Comparison of ENCODE assay signal across 12 cellular contexts in the genomic region with DNA sequence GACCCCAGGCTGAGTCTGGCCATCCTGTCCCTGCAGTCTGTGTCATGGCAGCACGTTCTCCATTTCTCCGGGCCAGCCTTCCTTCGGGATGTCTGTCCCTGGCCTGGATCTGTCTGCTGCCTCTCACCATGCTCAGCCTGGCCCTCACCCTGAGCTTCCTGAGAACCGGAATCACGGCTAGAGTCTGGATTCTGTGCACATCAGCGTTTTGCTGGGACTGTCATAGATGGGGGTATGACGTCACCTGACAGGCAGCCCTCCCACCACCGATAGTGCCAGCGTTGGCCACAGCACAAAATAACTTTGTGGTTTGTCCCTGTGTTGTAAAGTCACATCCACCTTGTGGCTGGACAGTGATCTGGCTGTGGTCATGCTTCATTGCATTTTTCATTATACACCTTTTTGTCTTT. TPM values are rescaled to one million over a fixed set of nuclear protein-coding genes. Genes with fewer than 3 reads are reported as not detected.
A peak's percentile ranks its signal among the peaks of the same experiment; 100 is the strongest.
DNase-seq lines count a peak whose midpoint lies in the region; ATAC-seq, FAIRE-seq and TF ChIP-seq lines count a peak whose summit lies in the region.
"Had no signal": no experiment of that assay in that cellular context is flagged by ENCODE, and none has a peak within 500 bp of the region (broad histone marks: within the 10 kb centered on the region; RNA-seq: fewer than 3 reads in every experiment).

No MANE protein-coding gene starts in this region.

- H3K4me3 ChIP-seq in K562 (no peak overlapping the region), mesodermal cell (ENCODE audit: extremely low read depth, insufficient read depth, low read length, poor library complexity, severe bottlenecking) (no peak overlapping the region), transverse colon (no peak overlapping the region)
- H3K4me3 ChIP-seq: stomach had no signal

- H3K4me1 Mint-ChIP-seq in IgD-negative memory B cell = peaks cover 39 to 53% (median 46%) of the 10 kb centered on the region in 3 donors

- no peak for TF ChIP-seq EP300 in K562 (IDR thresholded peaks at IDR 0.05; ENCODE audit: low read length)
- TF ChIP-seq EP300 in transverse colon (IDR thresholded peaks at IDR 0.05; ENCODE audit: low read depth) = no peak

- peak overlapping the region in 2 of 3 donors; percentile 24 to 40 for H3K27ac Mint-ChIP-seq in IgD-negative memory B cell

- BruUV-seq in K562 (replicated peaks; lab: Mats Ljungman, UMichigan) = no TSS peak

- H3K9me3 ChIP-seq in K562 (replicated peaks; ENCODE audit: control insufficient read depth, insufficient read depth, low read depth, low read length) = no peaks in the 10 kb centered on the region
- no peaks in the 10 kb centered on the region for H3K9me3 ChIP-seq in mesodermal cell (ENCODE audit: control insufficient read depth, low read length)
- no peaks in the 10 kb centered on the region for H3K9me3 ChIP-seq in transverse colon
- H3K9me3 ChIP-seq: stomach had no signal

- H3K27ac ChIP-seq in K562 (ENCODE audit: extremely low read depth, low read depth, low read length) = peak overlapping the region; percentile 85; the same call in 2 of the 3 replicates
- peak overlapping the region; percentile 5 for H3K27ac ChIP-seq in mesodermal cell (ENCODE audit: low read depth, low read length, severe bottlenecking)
- H3K27ac ChIP-seq in transverse colon = peak overlapping the region; percentile 21 to 75 (median 50)
- H3K27ac ChIP-seq: foreskin keratinocyte had no signal

- TF ChIP-seq CTCF in K562 (IDR thresholded peaks at IDR 0.05 in 2 of 3, conservative IDR thresholded peaks at IDR 0.05 in 1 of 3; ENCODE audit: insufficient read depth in 2 of 3, low read depth in 1 of 3, low read length in 3 of 3) = no peak
- TF ChIP-seq CTCF in transverse colon (IDR thresholded peaks at IDR 0.05) = no peak

- DNase-seq in K562 (ENCODE audit: extremely low read depth in 1 of 4, low spot score in 3 of 4) (no peak), transverse colon (no peak), left lobe of liver (ENCODE audit: low spot score) (no peak), DMS53 treated with DMSO at 0.1 percent for 48 hours (lab: John Stamatoyannopoulos, UW; ENCODE audit: unreplicated experiment) (no peak)
- DNase-seq: activated CD8-positive, alpha-beta memory T cell treated with anti-CD3 and anti-CD28 coated beads, Interleukin-2, amount 50 U/mL, for 48 hours; COR-L47; foreskin keratinocyte; NCI-H1436 had no signal

- H3K27me3 Mint-ChIP-seq in IgD-negative memory B cell = peaks cover 1% of the 10 kb centered on the region

- H3K9ac ChIP-seq in K562 (ENCODE audit: insufficient read depth in 1 of 2, low read depth in 2 of 2, low read length in 2 of 2) = peak overlapping the region in 1 of 2 experiments; percentile 27; a peak in 1 of 4 replicates

- H4K20me1 ChIP-seq in K562 (replicated peaks; ENCODE audit: control insufficient read depth, insufficient read depth, low read length) = no peaks in the 10 kb centered on the region

- H3K79me2 ChIP-seq in K562 (ENCODE audit: control insufficient read depth, insufficient read depth, low read length) = peaks cover 7% of the 10 kb centered on the region; the same call in 1 of the 3 replicates

- POLR2A ChIA-PET in K562 (lab: Yijun Ruan, JAX) = no interaction called here

- intact Hi-C loops in K562 (cut with micrococcal nuclease) (no loop called here), transverse colon (cut with DNase I; ENCODE audit: low total_unique reads) (no loop called here)

- no peaks in the 10 kb centered on the region for H3K36me3 Mint-ChIP-seq in IgD-negative memory B cell

- no peaks in the 10 kb centered on the region for H3K27me3 ChIP-seq in K562 (ENCODE audit: control insufficient read depth in 2 of 2, insufficient read depth in 2 of 2, low read length in 2 of 2)
- H3K27me3 ChIP-seq in transverse colon = no peaks in the 10 kb centered on the region
- H3K27me3 ChIP-seq: foreskin keratinocyte, stomach had no signal

- TF ChIP-seq POLR2A in K562 (conservative IDR thresholded peaks at IDR 0.05) (no peak), transverse colon (IDR thresholded peaks at IDR 0.05) (no peak), GM18505 (IDR thresholded peaks at IDR 0.05; ENCODE audit: borderline replicate concordance, extremely low read depth, insufficient read depth, insufficient read length) (no peak)

- H3K4me1 ChIP-seq in K562 (replicated peaks in 1 of 2; ENCODE audit: control insufficient read depth in 2 of 2, insufficient read depth in 2 of 2, low read length in 2 of 2) (peaks cover 26 to 34% of the 10 kb centered on the region in 2 experiments), mesodermal cell (ENCODE audit: control insufficient read depth, insufficient read depth, low read length, poor library complexity, severe bottlenecking) (peaks cover 2% of the 10 kb centered on the region), transverse colon (peaks cover 36 to 84% (median 58%) of the 10 kb centered on the region in 4 donors)
- H3K4me1 ChIP-seq: foreskin keratinocyte had no signal

- H2AFZ ChIP-seq in K562 (ENCODE audit: low read depth, low read length) = no peak overlapping the region

- H3K4me2 ChIP-seq in K562 (ENCODE audit: insufficient read depth, low read length) = no peak overlapping the region

- FAIRE-seq in K562 (lab: Jason Lieb, UNC) = no peak

- peaks cover 7% of the 10 kb centered on the region for H3K9me1 ChIP-seq in K562 (ENCODE audit: control insufficient read depth, insufficient read depth, low read length)

- WGBS in K562 (ENCODE audit: insufficient coverage, low coverage, missing lambda C conversion rate) = 71% methylated on average over 9 of the region's 9 CpGs
- 98 to 99% methylated on average over 7 to 9 of the region's 9 CpGs for WGBS in mesodermal cell (ENCODE audit: insufficient coverage in 2 of 2), 2 experiments
- WGBS in transverse colon (ENCODE audit: low coverage in 1 of 2), 2 donors = 85% methylated on average over 9 of the region's 9 CpGs; no CpG with 5 or more reads in 1 of the 2 donors

- in situ Hi-C loops in K562 (cut with MboI) (no loop called here), transverse colon (cut with MboI; ENCODE audit: low pct_ligation_motif_present in 1 of 4, low pct_unique_long_range_greater_than_20kb in 1 of 4, low sequenced_read_pairs in 3 of 4) (no loop called here)

- ATAC-seq in K562 = no peak
- ATAC-seq in GM18505 (IDR thresholded peaks at IDR 0.05; ENCODE audit: unreplicated experiment) = no peak
- ATAC-seq in left lobe of liver = no peak
- ATAC-seq: foreskin keratinocyte had no signal

- H3K4me3 Mint-ChIP-seq in IgD-negative memory B cell = peak overlapping the region in 3 of 4 donors; percentile 8 to 63 (median 60)

- H3K36me3 ChIP-seq in K562 (ENCODE audit: control insufficient read depth, insufficient read depth, low read length) (no peaks in the 10 kb centered on the region), mesodermal cell (ENCODE audit: control insufficient read depth, insufficient read depth, low read length) (peaks cover 15% of the 10 kb centered on the region), transverse colon (no peaks in the 10 kb centered on the region)

- TF ChIP-seq RAD21 in K562 (CRISPR knock-in tag; conservative IDR thresholded peaks at IDR 0.05 in 1 of 2, IDR thresholded peaks at IDR 0.05 in 1 of 2) = no peak

- CTCF ChIA-PET in K562 (lab: Yijun Ruan, JAX; ENCODE audit: low intra/inter-chr PET ratio) = no interaction called here

- H3K9me3 Mint-ChIP-seq in IgD-negative memory B cell = no peaks in the 10 kb centered on the region

TF ChIP-seq in K562, 482 proteins besides CTCF, POLR2A, EP300 and RAD21 (continues in another document):
- TF ChIP-seq, protein P1, sequence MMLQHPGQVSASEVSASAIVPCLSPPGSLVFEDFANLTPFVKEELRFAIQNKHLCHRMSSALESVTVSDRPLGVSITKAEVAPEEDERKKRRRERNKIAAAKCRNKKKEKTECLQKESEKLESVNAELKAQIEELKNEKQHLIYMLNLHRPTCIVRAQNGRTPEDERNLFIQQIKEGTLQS (IDR thresholded peaks at IDR 0.05) = peak; percentile 43
- TF ChIP-seq, protein P1 (CRISPR knock-in tag; conservative IDR thresholded peaks at IDR 0.05) = no peak
- no peak for TF ChIP-seq ZNF436 (CRISPR knock-in tag; IDR thresholded peaks at IDR 0.05)
- TF ChIP-seq CREB1 (IDR thresholded peaks at IDR 0.05) = no peak
- 0 out of 2 replicates have a peak, but pooled peaks have one; percentile 21 for TF ChIP-seq CREB1 (CRISPR knock-in tag; IDR thresholded peaks at IDR 0.05)
- TF ChIP-seq, protein P2, sequence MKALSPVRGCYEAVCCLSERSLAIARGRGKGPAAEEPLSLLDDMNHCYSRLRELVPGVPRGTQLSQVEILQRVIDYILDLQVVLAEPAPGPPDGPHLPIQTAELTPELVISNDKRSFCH (CRISPR knock-in tag; IDR thresholded peaks at IDR 0.05) = no peak
- TF ChIP-seq, protein P2 (tag; IDR thresholded peaks at IDR 0.05) = 0 out of 2 replicates have a peak, but pooled peaks have one; percentile 45

RNA-seq across cellular contexts. Expression of a gene that starts 59.2 kb away (rescaled TPM):
- polyA plus RNA-seq in IgD-negative memory B cell = 5.0 TPM
- total RNA-seq in K562 (2011; cell fraction: chromatin; rRNA removed; ENCODE audit: low replicate concordance) = 15.4 and 25.4 TPM in 2 replicates
- total RNA-seq in K562 (2011; cell fraction: nucleolus; rRNA removed) = 22.5 and 35.0 TPM in 2 replicates
- total RNA-seq in K562 (2011; cell fraction: nucleoplasm; rRNA removed) = 21.7 and 23.8 TPM in 2 replicates
- 24.0 and 24.9 TPM in 2 replicates for total RNA-seq in K562 (2014; rRNA removed)
- 7.6 and 10.3 TPM in 2 replicates for total RNA-seq in K562 (2014; rRNA removed; fragmentation: Illumina TruSeq; extraction: Trizol)
- 8.9 and 10.0 TPM in 2 replicates for total RNA-seq in K562 (2015; rRNA removed; fragmentation: Illumina TruSeq; extraction: Trizol)
- total RNA-seq in K562 (2021) = 12.7 and 15.0 TPM in 2 replicates
- polyA plus RNA-seq in K562 (2011; rRNA removed) = 23.4 and 28.0 TPM in 2 replicates
- 26.8 and 45.5 TPM in 2 replicates for polyA plus RNA-seq in K562 (2011; cell fraction: cytosol; rRNA removed)
- polyA plus RNA-seq in K562 (2011; cell fraction: nucleus; rRNA removed) = 43.7 and 59.8 TPM in 2 replicates
- polyA plus RNA-seq in K562 (2012) = 14.9 and 22.4 TPM in 2 replicates
- 14.3 and 18.9 TPM in 2 replicates for polyA plus RNA-seq in K562 (2014; fragmentation: Illumina TruSeq; extraction: Trizol)
- polyA plus RNA-seq in K562 (2014; fragmentation: Nextera tagmentation; extraction: Ambion mirVana) = 10 to 100 TPM in 1 of 2 experiments, 1 to 10 TPM in 1; 9.5 to 17.9 TPM
- 26.5 and 28.8 TPM in 2 replicates for polyA plus RNA-seq in K562 (2014; rRNA removed)
- 7.7 and 16.5 TPM in 2 replicates for polyA minus RNA-seq in K562 (2011; rRNA and poly(A)+ RNA removed)
- 6.1 and 8.9 TPM in 2 replicates for polyA minus RNA-seq in K562 (2011; cell fraction: cytosol; rRNA and poly(A)+ RNA removed)
- 11.6 and 13.3 TPM in 2 replicates for polyA minus RNA-seq in K562 (2011; cell fraction: nucleus; rRNA and poly(A)+ RNA removed)
- polyA plus RNA-seq in mesodermal cell (2013, experiment 1 of 2) = 21.5 TPM
- 18.5 TPM for polyA plus RNA-seq in mesodermal cell (2013, experiment 2 of 2)
- total RNA-seq in transverse colon = 10 to 100 TPM in 2 of 4 donors, 1 to 10 TPM in 2; 6.0 to 17.6 (median 9.5) TPM
- 3.0 TPM for total RNA-seq in left lobe of liver

Comparison
In these comparisons a context has a peak if more than half of its experiments do, and no peak if none do; other contexts are left out.
1. H3K27ac ChIP-seq: peak in every context shown above with its lines; median percentile 85 in K562; 50 in transverse colon; 5 in mesodermal cell.